In the genomic region with DNA sequence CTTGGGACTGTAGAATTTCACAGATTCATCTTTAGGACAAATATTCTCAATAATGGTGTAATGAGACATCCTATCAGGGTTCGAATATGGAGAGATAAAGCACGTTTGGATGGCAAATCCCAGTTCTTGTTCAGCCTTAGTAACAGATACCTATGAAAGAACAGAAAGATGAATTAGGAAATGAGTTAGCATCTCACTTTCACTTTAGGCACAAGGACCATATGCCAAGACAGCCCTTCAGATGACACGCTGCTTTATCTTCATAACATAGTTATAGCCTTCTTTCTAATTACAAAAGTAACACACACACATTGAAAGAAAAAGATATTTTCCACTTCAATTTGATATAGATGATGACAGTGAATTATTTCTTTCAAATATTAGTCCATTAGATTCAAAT, we compare ENCODE assay signal across 11 cellular contexts.
DNase-seq lines count a peak whose midpoint lies in the region; ATAC-seq and TF ChIP-seq lines count a peak whose summit lies in the region.
"Had no signal": no experiment of that assay in that cellular context is flagged by ENCODE, and none has a peak within 500 bp of the region (broad histone marks: within the 10 kb centered on the region; RNA-seq: fewer than 3 reads in every experiment).

No MANE protein-coding gene starts in this region.

- peaks cover 30% of the 10 kb centered on the region for H3K4me1 Mint-ChIP-seq in activated CD4-positive, alpha-beta T cell treated with anti-CD3 and anti-CD28 coated beads for 36 hours
- peaks cover 68% of the 10 kb centered on the region for H3K4me1 Mint-ChIP-seq in stimulated activated effector memory CD8-positive, alpha-beta T cell treated with anti-CD3 and anti-CD28 coated beads, Interleukin-12 subunit alpha, Interleukin-12 subunit beta, amount 100 ng/mL, for 72 hours
- H3K4me1 Mint-ChIP-seq in naive thymus-derived CD4-positive, alpha-beta T cell = peaks cover 0 to 55% (median 11%) of the 10 kb centered on the region in 7 donors

- POLR2A ChIA-PET in activated CD4-positive, alpha-beta T cell treated with anti-CD3 and anti-CD28 coated beads for 36 hours (lab: Charles Lee) = no interaction called here
- POLR2A ChIA-PET in naive thymus-derived CD4-positive, alpha-beta T cell (lab: Charles Lee) = no interaction called here

- TF ChIP-seq POLR2A in esophagus muscularis mucosa (IDR thresholded peaks at IDR 0.05; ENCODE audit: low read depth) = no peak

- no peaks in the 10 kb centered on the region for H3K27me3 Mint-ChIP-seq in activated CD4-positive, alpha-beta T cell treated with anti-CD3 and anti-CD28 coated beads for 36 hours
- no peaks in the 10 kb centered on the region for H3K27me3 Mint-ChIP-seq in naive thymus-derived CD4-positive, alpha-beta T cell

- no peaks in the 10 kb centered on the region for H3K9me3 Mint-ChIP-seq in activated CD4-positive, alpha-beta T cell treated with anti-CD3 and anti-CD28 coated beads for 36 hours (ENCODE audit: low read depth)
- no peaks in the 10 kb centered on the region for H3K9me3 Mint-ChIP-seq in stimulated activated effector memory CD8-positive, alpha-beta T cell treated with anti-CD3 and anti-CD28 coated beads, Interleukin-12 subunit alpha, Interleukin-12 subunit beta, amount 100 ng/mL, for 72 hours
- H3K9me3 Mint-ChIP-seq in naive thymus-derived CD4-positive, alpha-beta T cell = peaks cover 0 to 2% (median 0%) of the 10 kb centered on the region in 11 donors
- H3K9me3 Mint-ChIP-seq: brain had no signal

- 46% methylated on average over 3 of the region's 3 CpGs for WGBS in esophagus muscularis mucosa

- H3K27me3 ChIP-seq in esophagus muscularis mucosa = no peaks in the 10 kb centered on the region
- no peaks in the 10 kb centered on the region for H3K27me3 ChIP-seq in naive thymus-derived CD4-positive, alpha-beta T cell (ENCODE audit: control insufficient read depth in 2 of 2, insufficient read depth in 2 of 2, low read length in 2 of 2)

- no peak for TF ChIP-seq CTCF in esophagus muscularis mucosa (IDR thresholded peaks at IDR 0.05)

- no peak overlapping the region for H3K4me3 Mint-ChIP-seq in activated CD4-positive, alpha-beta T cell treated with anti-CD3 and anti-CD28 coated beads for 36 hours
- peak overlapping the region; percentile 46 for H3K4me3 Mint-ChIP-seq in stimulated activated effector memory CD8-positive, alpha-beta T cell treated with anti-CD3 and anti-CD28 coated beads, Interleukin-12 subunit alpha, Interleukin-12 subunit beta, amount 100 ng/mL, for 72 hours
- no peak overlapping the region for H3K4me3 Mint-ChIP-seq in naive thymus-derived CD4-positive, alpha-beta T cell
- H3K4me3 Mint-ChIP-seq: brain had no signal

- peaks cover 32 to 70% (median 60%) of the 10 kb centered on the region in 4 donors for H3K4me1 ChIP-seq in esophagus muscularis mucosa
- H3K4me1 ChIP-seq in naive thymus-derived CD4-positive, alpha-beta T cell (ENCODE audit: control insufficient read depth in 2 of 2, insufficient read depth in 2 of 2, low read length in 2 of 2) = peaks cover 0 to 16% of the 10 kb centered on the region in 2 donors
- H3K4me1 ChIP-seq: HAP-1 had no signal

- CTCF ChIA-PET in activated CD4-positive, alpha-beta T cell treated with anti-CD3 and anti-CD28 coated beads for 36 hours (lab: Charles Lee) = interaction anchor here (1.1 kb wide), 1 partner anchor 200 kb away, joined by 4 read pairs; no protein-coding TSS in a partner anchor
- CTCF ChIA-PET in naive thymus-derived CD4-positive, alpha-beta T cell (lab: Charles Lee) = no interaction called here

- in situ Hi-C loops in KBM-7 (cut with MboI; ENCODE audit: low pct_unique_long_range_greater_than_20kb, low sequenced_read_pairs) = no loop called here

- peaks cover 30 to 80% (median 36%) of the 10 kb centered on the region in 4 donors for H3K36me3 ChIP-seq in esophagus muscularis mucosa
- peaks cover 0 to 19% (median 0%) of the 10 kb centered on the region in 3 experiments for H3K36me3 ChIP-seq in naive thymus-derived CD4-positive, alpha-beta T cell (ENCODE audit: control insufficient read depth in 2 of 3, insufficient read depth in 3 of 3, low read length in 3 of 3)
- H3K36me3 ChIP-seq: HAP-1 had no signal

- DNase-seq in activated CD4-positive, alpha-beta T cell treated with anti-CD3 and anti-CD28 coated beads for 36 hours = no peak
- no peak for DNase-seq in activated CD4-positive, alpha-beta T cell treated with anti-CD3 and anti-CD28 coated beads, Interleukin-2, amount 50 U/mL, for 1 hour
- DNase-seq in esophagus muscularis mucosa (ENCODE audit: extremely low spot score) (no peak), KBM-7 (no peak)
- DNase-seq in stimulated activated effector memory CD8-positive, alpha-beta T cell treated with anti-CD3 and anti-CD28 coated beads, Interleukin-12 subunit alpha, Interleukin-12 subunit beta, amount 100 ng/mL, for 72 hours (ENCODE audit: low spot score in 2 of 2) = no peak
- DNase-seq in naive thymus-derived CD4-positive, alpha-beta T cell = no peak
- DNase-seq: 8988T had no signal

- H3K36me3 Mint-ChIP-seq in activated CD4-positive, alpha-beta T cell treated with anti-CD3 and anti-CD28 coated beads for 36 hours (ENCODE audit: low read depth) = peaks cover 23% of the 10 kb centered on the region
- H3K36me3 Mint-ChIP-seq in stimulated activated effector memory CD8-positive, alpha-beta T cell treated with anti-CD3 and anti-CD28 coated beads, Interleukin-12 subunit alpha, Interleukin-12 subunit beta, amount 100 ng/mL, for 72 hours = peaks cover 79% of the 10 kb centered on the region
- H3K36me3 Mint-ChIP-seq in naive thymus-derived CD4-positive, alpha-beta T cell = peaks cover 0 to 49% (median 41%) of the 10 kb centered on the region in 5 donors
- H3K36me3 Mint-ChIP-seq: brain had no signal

- intact Hi-C loops in activated CD4-positive, alpha-beta T cell treated with anti-CD3 and anti-CD28 coated beads for 36 hours (cut with DNase I, micrococcal nuclease) = loop anchor here (2.0 to 5.0 kb wide), 3 partner anchors 40 to 875 kb away; no protein-coding TSS in a partner anchor
- intact Hi-C loops in esophagus muscularis mucosa (cut with DNase I) = no loop called here
- intact Hi-C loops in naive thymus-derived CD4-positive, alpha-beta T cell (cut with micrococcal nuclease) = loop anchor here (5.0 kb wide), 2 partner anchors 175 to 200 kb away; a partner anchor contains a TSS

- peak; percentile 40 for ATAC-seq in activated CD4-positive, alpha-beta T cell treated with anti-CD3 and anti-CD28 coated beads for 36 hours
- ATAC-seq in HG03432 (IDR thresholded peaks at IDR 0.05; ENCODE audit: unreplicated experiment) (peak; percentile 37), HG02798 (IDR thresholded peaks at IDR 0.05; ENCODE audit: poor library complexity, unreplicated experiment) (no peak)
- ATAC-seq in stimulated activated effector memory CD8-positive, alpha-beta T cell treated with anti-CD3 and anti-CD28 coated beads, Interleukin-12 subunit alpha, Interleukin-12 subunit beta, amount 100 ng/mL, for 72 hours = no peak
- no peak for ATAC-seq in naive thymus-derived CD4-positive, alpha-beta T cell

- peak overlapping the region in 2 of 4 donors; percentile 20 to 21 for H3K4me3 ChIP-seq in esophagus muscularis mucosa
- no peak overlapping the region for H3K4me3 ChIP-seq in naive thymus-derived CD4-positive, alpha-beta T cell (ENCODE audit: low read length)
- H3K4me3 ChIP-seq: HAP-1 had no signal

- peak overlapping the region; percentile 76 to 86 (median 84) for H3K27ac ChIP-seq in esophagus muscularis mucosa (replicated peaks in 1 of 4)
- H3K27ac ChIP-seq in naive thymus-derived CD4-positive, alpha-beta T cell (ENCODE audit: low read depth, low read length) = no peak overlapping the region

- no peaks in the 10 kb centered on the region for H3K9me3 ChIP-seq in esophagus muscularis mucosa
- no peaks in the 10 kb centered on the region for H3K9me3 ChIP-seq in naive thymus-derived CD4-positive, alpha-beta T cell (ENCODE audit: control insufficient read depth in 2 of 3, low read length in 3 of 3)
- H3K9me3 ChIP-seq: HAP-1 had no signal

- peak overlapping the region; percentile 72 for H3K27ac Mint-ChIP-seq in activated CD4-positive, alpha-beta T cell treated with anti-CD3 and anti-CD28 coated beads for 36 hours
- peak overlapping the region; percentile 84 for H3K27ac Mint-ChIP-seq in stimulated activated effector memory CD8-positive, alpha-beta T cell treated with anti-CD3 and anti-CD28 coated beads, Interleukin-12 subunit alpha, Interleukin-12 subunit beta, amount 100 ng/mL, for 72 hours
- H3K27ac Mint-ChIP-seq in naive thymus-derived CD4-positive, alpha-beta T cell = peak overlapping the region in 1 of 9 donors; percentile 71

- no peak for TF ChIP-seq EP300 in esophagus muscularis mucosa (IDR thresholded peaks at IDR 0.05)

Comparison
In these comparisons a context has a peak if more than half of its experiments do, and no peak if none do; other contexts are left out.
1. ATAC-seq: peak in activated CD4-positive, alpha-beta T cell treated with anti-CD3 and anti-CD28 coated beads for 36 hours (single experiment) and HG03432 (single experiment); none in stimulated activated effector memory CD8-positive, alpha-beta T cell treated with anti-CD3 and anti-CD28 coated beads, Interleukin-12 subunit alpha, Interleukin-12 subunit beta, amount 100 ng/mL, for 72 hours (single experiment), naive thymus-derived CD4-positive, alpha-beta T cell (single experiment) and HG02798 (single experiment).